Comparison of ENCODE assay signal across 23 cellular contexts in genomic region chr1:153771241-153771640, GRCh38. TPM values are rescaled to one million over a fixed set of nuclear protein-coding genes. Genes with fewer than 3 reads are reported as not detected.
DNase-seq lines count a peak whose midpoint lies in the region; ATAC-seq, FAIRE-seq and TF ChIP-seq lines count a peak whose summit lies in the region.
"Had no signal": no experiment of that assay in that cellular context is flagged by ENCODE, and none has a peak within 500 bp of the region (broad histone marks: within the 10 kb centered on the region; RNA-seq: fewer than 3 reads in every experiment).

No MANE protein-coding gene starts in this region.

- H4K8ac ChIP-seq in H1 (ENCODE audit: extremely low read depth, insufficient read depth, low read length) = no peak overlapping the region

- no peak overlapping the region for H2AK5ac ChIP-seq in H1 (ENCODE audit: low read depth, low read length)

- no peak overlapping the region for H2AFZ ChIP-seq in H1 (ENCODE audit: low read length)

- no peak overlapping the region for H3K18ac ChIP-seq in H1 (ENCODE audit: extremely low read depth, low read length)

- no peak overlapping the region for H3K23ac ChIP-seq in H1 (ENCODE audit: insufficient read length)

- no peak overlapping the region for H3K14ac ChIP-seq in H1 (ENCODE audit: insufficient read length)

- H3K27ac ChIP-seq in heart left ventricle (peak overlapping the region in 11 of 12 donors; percentile 45 to 87 (median 72)), H1 (ENCODE audit: low read depth, low read length) (no peak overlapping the region), upper lobe of right lung (peak overlapping the region; percentile 36)

- H3K27me3 Mint-ChIP-seq in neural crest cell (ENCODE audit: low read depth) = peaks cover 2% of the 10 kb centered on the region
- H3K27me3 Mint-ChIP-seq: effector memory CD8-positive, alpha-beta T cell had no signal

- no peak for TF ChIP-seq CTCF in heart left ventricle (IDR thresholded peaks at IDR 0.05)
- no peak for TF ChIP-seq CTCF in H1 (IDR thresholded peaks at IDR 0.05; ENCODE audit: control extremely low read depth in 1 of 3, insufficient read depth in 1 of 3, low read depth in 1 of 3, low read length in 3 of 3)
- TF ChIP-seq CTCF in neural crest cell (conservative IDR thresholded peaks at IDR 0.05) = no peak
- no peak for TF ChIP-seq CTCF in upper lobe of right lung (IDR thresholded peaks at IDR 0.05)

- no peaks in the 10 kb centered on the region for H3K9me3 ChIP-seq in heart left ventricle
- no peaks in the 10 kb centered on the region for H3K9me3 ChIP-seq in H1 (ENCODE audit: insufficient read depth in 2 of 2, low read depth in 1 of 2, low read length in 1 of 2)
- no peaks in the 10 kb centered on the region for H3K9me3 ChIP-seq in upper lobe of right lung
- H3K9me3 ChIP-seq: BE2C, right lobe of liver had no signal

- DNase-seq in heart left ventricle = no peak
- DNase-seq in cardiac septum (ENCODE audit: low spot score) = no peak
- no peak for DNase-seq in H1 (ENCODE audit: low read depth in 1 of 2, low spot score in 2 of 2)
- no peak for DNase-seq in neural crest cell (ENCODE audit: low read depth, low spot score)
- DNase-seq in upper lobe of right lung = no peak
- DNase-seq in DMS53 (lab: John Stamatoyannopoulos, UW) = no peak
- no peak for DNase-seq in cerebellum (ENCODE audit: low spot score)
- DNase-seq in activated effector memory CD4-positive, alpha-beta T cell treated with Interleukin-2 at 50 U/mL for 16 hours = no peak
- DNase-seq: activated CD4-positive, alpha-beta T cell treated with anti-CD3 and anti-CD28 coated beads, Interleukin-2, amount 50 U/mL, for 4 hours; activated naive CD4-positive, alpha-beta T cell treated with Interleukin-2 at 50 U/mL for 16 hours; aorta; effector memory CD8-positive, alpha-beta T cell; EL; NCI-H1092; NCI-H2029; NCI-H226; PC-3; stimulated activated naive CD4-positive, alpha-beta T cell; T-helper 1 cell; trophoblast cell had no signal

- H4K91ac ChIP-seq in H1 (replicated peaks; ENCODE audit: insufficient read length, low read length) = no peak overlapping the region

- no peaks in the 10 kb centered on the region for H3K79me2 ChIP-seq in H1 (ENCODE audit: control insufficient read depth in 1 of 2, insufficient read depth in 2 of 2, low read length in 2 of 2)

- peaks cover 0 to 68% (median 56%) of the 10 kb centered on the region in 9 donors for H3K36me3 ChIP-seq in heart left ventricle
- H3K36me3 ChIP-seq in H1 (ENCODE audit: control insufficient read depth in 2 of 4, insufficient read depth in 4 of 4, low read length in 3 of 4) = peaks cover 13 to 55% (median 30%) of the 10 kb centered on the region in 4 experiments; a peak in 6 of 8 replicates
- H3K36me3 ChIP-seq in upper lobe of right lung = peaks cover 58% of the 10 kb centered on the region

- H3K4me3 ChIP-seq in heart left ventricle (no peak overlapping the region), H1 (ENCODE audit: extremely low read depth in 1 of 4, insufficient read depth in 2 of 4, low read depth in 3 of 4, low read length in 4 of 4) (no peak overlapping the region), upper lobe of right lung (no peak overlapping the region)
- H3K4me3 ChIP-seq: right lobe of liver had no signal

- H3K79me1 ChIP-seq in H1 (ENCODE audit: low read depth, low read length) = 0 out of 2 replicates have a peak, but pooled peaks cover 2% of the 10 kb centered on the region

- H4K20me1 ChIP-seq in H1 (replicated peaks in 1 of 2; ENCODE audit: control insufficient read depth in 1 of 2, insufficient read depth in 2 of 2, low read length in 2 of 2) = no peaks in the 10 kb centered on the region

- CTCF ChIA-PET in H1 (lab: Charles Lee; ENCODE audit: partially characterized antibody) = interaction anchor here (0.6 to 12.1 kb wide), 19 partner anchors 9 to 215 kb away, joined by 3 to 172 read pairs (median 4); partner anchors contain the start of genes ILF2, JTB, NPR1 and RAB13

- H2BK20ac ChIP-seq in H1 (ENCODE audit: low read length) = no peak overlapping the region

- H4K5ac ChIP-seq in H1 (ENCODE audit: insufficient read length, low read depth, low read length) = no peak overlapping the region

- no peak overlapping the region for H2BK15ac ChIP-seq in H1 (ENCODE audit: low read length)

- H3K4me2 ChIP-seq in H1 (ENCODE audit: insufficient read depth in 1 of 2, low read depth in 2 of 2, low read length in 2 of 2) = no peak overlapping the region

- no peaks in the 10 kb centered on the region for H3K9me3 Mint-ChIP-seq in neural crest cell
- H3K9me3 Mint-ChIP-seq: effector memory CD8-positive, alpha-beta T cell; H9 had no signal

- TF ChIP-seq POLR2A in heart left ventricle (IDR thresholded peaks at IDR 0.05) (no peak), H1 (IDR thresholded peaks at IDR 0.05; ENCODE audit: control extremely low read depth in 1 of 2, low read depth in 2 of 2, low read length in 2 of 2) (no peak)

- no peak overlapping the region for H3K9ac ChIP-seq in H1 (replicated peaks in 1 of 4; ENCODE audit: extremely low read depth in 1 of 4, low read depth in 3 of 4, low read length in 3 of 4)

- POLR2A ChIA-PET in H1 (lab: Charles Lee; ENCODE audit: partially characterized antibody) = interaction anchor here (0.6 to 2.6 kb wide), 6 partner anchors 12 to 137 kb away, joined by 3 to 12 read pairs (median 4); partner anchors contain the start of genes CHTOP and NPR1

- WGBS in heart left ventricle, 4 donors = 67 to 85% (median 79%) methylated on average over 3 of the region's 3 CpGs
- WGBS in H1 (ENCODE audit: extremely low coverage in 1 of 2, insufficient coverage in 1 of 2, insufficient read length in 1 of 2, insufficient replicate concordance in 2 of 2, low coverage in 1 of 2, low lambda C conversion rate in 2 of 2, missing lambda C conversion rate in 1 of 2), 2 experiments = 98% methylated on average over 3 of the region's 3 CpGs; no CpG with 5 or more reads in 1 of the 2 experiments

- ATAC-seq in heart left ventricle (no peak), upper lobe of right lung (no peak)
- ATAC-seq: effector memory CD8-positive, alpha-beta T cell; PC-3; right lobe of liver had no signal

- H3K4me3 Mint-ChIP-seq in neural crest cell = peak overlapping the region; percentile 27
- H3K4me3 Mint-ChIP-seq: effector memory CD8-positive, alpha-beta T cell had no signal

- no peak overlapping the region for H2BK12ac ChIP-seq in H1 (ENCODE audit: low read depth, low read length)

- H3K36me3 Mint-ChIP-seq in neural crest cell (ENCODE audit: low read depth) = peaks cover 5% of the 10 kb centered on the region

- 0 out of 2 replicates have a peak overlapping the region, but pooled peaks have one; percentile 31 for H2BK5ac ChIP-seq in H1 (ENCODE audit: low read depth, low read length)

- H3K4ac ChIP-seq in H1 (replicated peaks; ENCODE audit: insufficient read length, low read depth, low read length) = no peak overlapping the region

- H3K4me1 ChIP-seq in heart left ventricle = peaks cover 5 to 81% (median 50%) of the 10 kb centered on the region in 12 donors
- peaks cover 0 to 11% (median 4%) of the 10 kb centered on the region in 4 experiments; a peak in 5 of 7 replicates for H3K4me1 ChIP-seq in H1 (replicated peaks in 1 of 4; ENCODE audit: control insufficient read depth in 3 of 4, insufficient read depth in 4 of 4, low read length in 3 of 4)
- H3K4me1 ChIP-seq in upper lobe of right lung = peaks cover 65% of the 10 kb centered on the region

- H3K56ac ChIP-seq in H1 (replicated peaks; ENCODE audit: insufficient read length, low read depth, low read length) = no peak overlapping the region

- no peak overlapping the region for H2BK120ac ChIP-seq in H1 (replicated peaks; ENCODE audit: low read depth, low read length)

- peaks cover 11% of the 10 kb centered on the region for H3K23me2 ChIP-seq in H1 (ENCODE audit: low read depth, low read length)

- TF ChIP-seq RAD21 in H1 (IDR thresholded peaks at IDR 0.05 in 1 of 2, conservative IDR thresholded peaks at IDR 0.05 in 1 of 2; ENCODE audit: low read depth in 2 of 2, low read length in 2 of 2) = no peak

- no peak for FAIRE-seq in H1 (lab: Jason Lieb, UNC)

- H3K4me1 Mint-ChIP-seq in neural crest cell = peaks cover 5% of the 10 kb centered on the region

- no peak for TF ChIP-seq EP300 in H1 (IDR thresholded peaks at IDR 0.05; ENCODE audit: borderline replicate concordance in 1 of 2, low read depth in 2 of 2, low read length in 2 of 2)

- no peaks in the 10 kb centered on the region for H3K27me3 ChIP-seq in heart left ventricle
- H3K27me3 ChIP-seq in H1 (replicated peaks in 1 of 4; ENCODE audit: control insufficient read depth in 3 of 4, extremely low read depth in 1 of 4, insufficient read depth in 3 of 4, low read length in 3 of 4) = no peaks in the 10 kb centered on the region; a peak in 1 of 7 replicates
- no peaks in the 10 kb centered on the region for H3K27me3 ChIP-seq in upper lobe of right lung
- H3K27me3 ChIP-seq: BE2C, right lobe of liver had no signal

- intact Hi-C loops in heart left ventricle (cut with DNase I) = loop anchor here in 7 of 10 donors (1.0 to 5.0 kb wide), 4 partner anchors 92 to 199 kb away; partner anchors contain the start of gene NPR1 (in 5 of the 7)
- intact Hi-C loops in cardiac septum (cut with DNase I) = loop anchor here (5.0 kb wide), 1 partner anchor 199 kb away; no protein-coding TSS in a partner anchor
- intact Hi-C loops in upper lobe of right lung (cut with DNase I) = loop anchor here (5.0 kb wide), 1 partner anchor 94 kb away; the partner anchor contains the start of gene NPR1

- no peak overlapping the region for H3K27ac Mint-ChIP-seq in neural crest cell (ENCODE audit: unreplicated experiment)
- H3K27ac Mint-ChIP-seq: effector memory CD8-positive, alpha-beta T cell had no signal

RNA-seq across cellular contexts. Expression of gene SLC27A3, which starts 4.0 kb away (rescaled TPM):
- total RNA-seq in heart left ventricle = 10 to 100 TPM in 5 of 9 donors, 1 to 10 TPM in 4; 7.9 to 37.1 (median 10.3) TPM
- 10 to 100 TPM; 18.4 to 29.4 TPM for polyA plus RNA-seq in heart left ventricle
- 9.8 TPM for total RNA-seq in cardiac septum
- 29.4 and 39.1 TPM in 2 replicates for total RNA-seq in H1 (2021; fragmentation: NEBNext Ultra II Directional; extraction: Animal tissue kit (Norgen Biotek cat#: 25700))
- 40.1 and 51.2 TPM in 2 replicates for polyA plus RNA-seq in H1 (2011; rRNA removed)
- polyA plus RNA-seq in H1 (2011; cell fraction: cytosol; rRNA removed) = 44.7 TPM
- 133 TPM for polyA plus RNA-seq in H1 (2011; cell fraction: nucleus; rRNA removed)
- 42.0 to 62.3 TPM (median 55.1 TPM) in 4 replicates for polyA plus RNA-seq in H1 (2012, experiment 1 of 2)
- 50.1 TPM for polyA plus RNA-seq in H1 (2012, experiment 2 of 2)
- 44.3 TPM for polyA plus RNA-seq in H1 (2013, experiment 1 of 2)
- polyA plus RNA-seq in H1 (2013, experiment 2 of 2) = 41.0 TPM
- 56.9 and 65.2 TPM in 2 replicates for polyA minus RNA-seq in H1 (2011; rRNA and poly(A)+ RNA removed)
- polyA minus RNA-seq in H1 (2011; cell fraction: cytosol; rRNA and poly(A)+ RNA removed) = 30.4 TPM
- polyA minus RNA-seq in H1 (2011; cell fraction: nucleus; rRNA and poly(A)+ RNA removed) = 19.4 TPM
- 16.8 and 18.1 TPM in 2 replicates for total RNA-seq in neural crest cell
- 105 TPM for total RNA-seq in upper lobe of right lung
- 9.6 TPM for total RNA-seq in cerebellum

RNA-seq across cellular contexts. Expression of gene INTS3, which starts 43.4 kb away (rescaled TPM):
- total RNA-seq in heart left ventricle = 10 to 100 TPM; 19.6 to 33.2 (median 30.7) TPM
- polyA plus RNA-seq in heart left ventricle = 10 to 100 TPM; 21.9 to 41.8 TPM
- 35.2 TPM for total RNA-seq in cardiac septum
- total RNA-seq in H1 (2021; fragmentation: NEBNext Ultra II Directional; extraction: Animal tissue kit (Norgen Biotek cat#: 25700)) = 63.2 and 66.8 TPM in 2 replicates
- polyA plus RNA-seq in H1 (2011; rRNA removed) = 86.9 and 93.2 TPM in 2 replicates
- 46.3 TPM for polyA plus RNA-seq in H1 (2011; cell fraction: cytosol; rRNA removed)
- polyA plus RNA-seq in H1 (2011; cell fraction: nucleus; rRNA removed) = 184 TPM
- polyA plus RNA-seq in H1 (2012, experiment 1 of 2) = 58.2 to 67.1 TPM (median 62.7 TPM) in 4 replicates
- 30.6 TPM for polyA plus RNA-seq in H1 (2012, experiment 2 of 2)
- 36.2 TPM for polyA plus RNA-seq in H1 (2013, experiment 1 of 2)
- 32.5 TPM for polyA plus RNA-seq in H1 (2013, experiment 2 of 2)
- polyA minus RNA-seq in H1 (2011; rRNA and poly(A)+ RNA removed) = 87.6 and 105 TPM in 2 replicates
- polyA minus RNA-seq in H1 (2011; cell fraction: cytosol; rRNA and poly(A)+ RNA removed) = 33.4 TPM
- polyA minus RNA-seq in H1 (2011; cell fraction: nucleus; rRNA and poly(A)+ RNA removed) = 71.9 TPM
- total RNA-seq in neural crest cell = 78.4 and 79.2 TPM in 2 replicates
- total RNA-seq in upper lobe of right lung = 72.3 TPM
- 53.0 TPM for total RNA-seq in cerebellum
